In the genomic region with DNA sequence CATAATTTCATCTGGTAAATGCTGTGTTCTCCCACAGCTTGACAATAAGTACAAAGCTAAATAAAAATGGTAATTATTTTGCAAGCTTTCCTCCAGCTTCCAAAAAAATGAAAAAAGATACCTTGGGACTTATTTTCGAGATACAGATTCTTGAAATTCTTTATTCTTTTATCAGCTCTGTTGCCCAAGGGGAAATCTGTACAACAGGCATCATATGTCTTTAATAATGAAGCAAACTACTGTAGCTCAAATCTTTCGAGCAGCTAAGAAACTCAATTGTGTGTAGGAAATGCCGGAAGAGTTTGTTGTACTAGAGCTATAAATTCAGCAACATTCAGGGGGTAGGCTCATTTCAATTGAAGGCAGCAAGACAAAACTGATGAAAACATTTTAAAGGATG, we compare ENCODE assay signal across 12 cellular contexts.
DNase-seq lines count a peak whose midpoint lies in the region; ATAC-seq and TF ChIP-seq lines count a peak whose summit lies in the region.
"Had no signal": no experiment of that assay in that cellular context is flagged by ENCODE, and none has a peak within 500 bp of the region (broad histone marks: within the 10 kb centered on the region; RNA-seq: fewer than 3 reads in every experiment).

No MANE protein-coding gene starts in this region.

- CTCF ChIA-PET in SK-N-SH (lab: Yijun Ruan, JAX) = interaction anchor here (1.4 kb wide), 1 partner anchor 27 kb away, joined by 5 read pairs; no protein-coding TSS in a partner anchor

- WGBS in SK-N-SH (ENCODE audit: low lambda C conversion rate) = 40% methylated on average over 3 of the region's 3 CpGs

- H4K20me1 ChIP-seq in SK-N-SH (ENCODE audit: insufficient read depth) = no peaks in the 10 kb centered on the region

- H3K36me3 ChIP-seq in SK-N-SH (replicated peaks in 1 of 2; ENCODE audit: control insufficient read depth in 1 of 2, insufficient read depth in 2 of 2, low read length in 1 of 2) = no peaks in the 10 kb centered on the region
- H3K36me3 ChIP-seq: HAP-1 had no signal

- TF ChIP-seq EP300 in SK-N-SH (IDR thresholded peaks at IDR 0.05; ENCODE audit: borderline replicate concordance in 1 of 2, low read depth in 1 of 2, low read length in 1 of 2) = no peak

- H3K36me3 Mint-ChIP-seq in T-helper 2 cell treated with Interferon-gamma antibody and Interleukin-4, amounts not matched to agents 5 μg/mL and 100 μg/mL, for 36 hours (ENCODE audit: low read depth) = no peaks in the 10 kb centered on the region
- H3K36me3 Mint-ChIP-seq: CD14-positive monocyte; CD8-positive, alpha-beta memory T cell had no signal

- POLR2A ChIA-PET in SK-N-SH (lab: Yijun Ruan, JAX) = interaction anchor here (1.2 kb wide), 1 partner anchor 12 kb away, joined by 6 read pairs; no protein-coding TSS in a partner anchor

- no peak overlapping the region for H3K27ac Mint-ChIP-seq in T-helper 2 cell treated with Interferon-gamma antibody and Interleukin-4, amounts not matched to agents 5 μg/mL and 100 μg/mL, for 36 hours
- H3K27ac Mint-ChIP-seq: CD14-positive monocyte; CD8-positive, alpha-beta memory T cell had no signal

- no peak overlapping the region for H3K4me3 ChIP-seq in SK-N-SH (ENCODE audit: low read depth in 2 of 2, low read length in 1 of 2)
- H3K4me3 ChIP-seq in fibroblast of the aortic adventitia (ENCODE audit: low read depth, low read length) = no peak overlapping the region
- H3K4me3 ChIP-seq: A549, HAP-1, K562 had no signal

- no peak overlapping the region for H2AFZ ChIP-seq in SK-N-SH (ENCODE audit: low read depth)

- no peaks in the 10 kb centered on the region for H3K9me3 Mint-ChIP-seq in T-helper 2 cell treated with Interferon-gamma antibody and Interleukin-4, amounts not matched to agents 5 μg/mL and 100 μg/mL, for 36 hours
- H3K9me3 Mint-ChIP-seq: CD14-positive monocyte had no signal

- TF ChIP-seq CTCF in SK-N-SH (IDR thresholded peaks at IDR 0.05) = no peak
- TF ChIP-seq CTCF in fibroblast of the aortic adventitia (IDR thresholded peaks at IDR 0.05; ENCODE audit: insufficient read depth, low read length) = no peak

- no peaks in the 10 kb centered on the region for H3K9me2 ChIP-seq in SK-N-SH

- H3K9me3 ChIP-seq in SK-N-SH = no peaks in the 10 kb centered on the region
- H3K9me3 ChIP-seq: A549, Caco-2, HAP-1 had no signal

- no peaks in the 10 kb centered on the region for H3K4me1 Mint-ChIP-seq in T-helper 2 cell treated with Interferon-gamma antibody and Interleukin-4, amounts not matched to agents 5 μg/mL and 100 μg/mL, for 36 hours (ENCODE audit: low read depth)
- H3K4me1 Mint-ChIP-seq: CD14-positive monocyte; CD8-positive, alpha-beta memory T cell had no signal

- H3K4me3 Mint-ChIP-seq in T-helper 2 cell treated with Interferon-gamma antibody and Interleukin-4, amounts not matched to agents 5 μg/mL and 100 μg/mL, for 36 hours = no peak overlapping the region
- H3K4me3 Mint-ChIP-seq: CD14-positive monocyte; CD8-positive, alpha-beta memory T cell had no signal

- no peak for ATAC-seq in HG03457 (IDR thresholded peaks at IDR 0.05; ENCODE audit: unreplicated experiment)
- ATAC-seq: A549, K562 had no signal

- no peak overlapping the region for H3K9ac ChIP-seq in SK-N-SH

- H3K27me3 ChIP-seq in SK-N-SH (ENCODE audit: insufficient read depth) = no peaks in the 10 kb centered on the region

- H3F3A ChIP-seq in SK-N-SH (replicated peaks; ENCODE audit: insufficient read depth) = no peaks in the 10 kb centered on the region

- H3K4me1 ChIP-seq in SK-N-SH (ENCODE audit: control insufficient read depth in 1 of 2, insufficient read depth in 2 of 2, low read depth in 1 of 2, low read length in 1 of 2) = peaks cover 0 to 11% of the 10 kb centered on the region in 2 experiments; a peak in 2 of 4 replicates
- H3K4me1 ChIP-seq: Caco-2, HAP-1 had no signal

- no peaks in the 10 kb centered on the region for H3K27me3 Mint-ChIP-seq in T-helper 2 cell treated with Interferon-gamma antibody and Interleukin-4, amounts not matched to agents 5 μg/mL and 100 μg/mL, for 36 hours (ENCODE audit: low read depth)
- H3K27me3 Mint-ChIP-seq: CD8-positive, alpha-beta memory T cell had no signal

- H3K27ac ChIP-seq in SK-N-SH (ENCODE audit: low read depth in 2 of 2, low read length in 1 of 2) = no peak overlapping the region
- H3K27ac ChIP-seq: A549 had no signal

- no peak overlapping the region for H3K4me2 ChIP-seq in SK-N-SH
- H3K4me2 ChIP-seq: A549 had no signal

- no peak for TF ChIP-seq RAD21 in SK-N-SH (IDR thresholded peaks at IDR 0.05; ENCODE audit: low read length)

- no peaks in the 10 kb centered on the region for H3K79me2 ChIP-seq in SK-N-SH (ENCODE audit: insufficient read depth)

- DNase-seq in GM04503 (ENCODE audit: low read depth) (peak; percentile 16), SK-N-SH (no peak), fibroblast of the aortic adventitia (ENCODE audit: low read depth) (peak; percentile 44), NCI-H526 treated with DMSO at 0.1 percent for 48 hours (lab: John Stamatoyannopoulos, UW) (no peak)
- no peak for DNase-seq in T-helper 2 cell treated with Interferon-gamma antibody and Interleukin-4, amounts not matched to agents 5 μg/mL and 100 μg/mL, for 36 hours (ENCODE audit: low spot score)
- DNase-seq: Caco-2; CD8-positive, alpha-beta memory T cell had no signal

TF ChIP-seq in SK-N-SH, 30 proteins besides CTCF, POLR2A, EP300 and RAD21:
- peak; percentile 31; the same call in 1 of the 2 replicates for TF ChIP-seq TCF12 (IDR thresholded peaks at IDR 0.05)
- TF ChIP-seq, protein P1, sequence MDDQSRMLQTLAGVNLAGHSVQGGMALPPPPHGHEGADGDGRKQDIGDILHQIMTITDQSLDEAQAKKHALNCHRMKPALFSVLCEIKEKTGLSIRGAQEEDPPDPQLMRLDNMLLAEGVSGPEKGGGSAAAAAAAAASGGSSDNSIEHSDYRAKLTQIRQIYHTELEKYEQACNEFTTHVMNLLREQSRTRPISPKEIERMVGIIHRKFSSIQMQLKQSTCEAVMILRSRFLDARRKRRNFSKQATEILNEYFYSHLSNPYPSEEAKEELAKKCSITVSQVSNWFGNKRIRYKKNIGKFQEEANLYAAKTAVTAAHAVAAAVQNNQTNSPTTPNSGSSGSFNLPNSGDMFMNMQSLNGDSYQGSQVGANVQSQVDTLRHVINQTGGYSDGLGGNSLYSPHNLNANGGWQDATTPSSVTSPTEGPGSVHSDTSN (IDR thresholded peaks at IDR 0.05) = no peak

Comparison
In these comparisons a context has a peak if more than half of its experiments do, and no peak if none do; other contexts are left out.
1. DNase-seq: peak in GM04503 (single experiment) and fibroblast of the aortic adventitia (single experiment); none in SK-N-SH (single experiment), T-helper 2 cell treated with Interferon-gamma antibody and Interleukin-4, amounts not matched to agents 5 μg/mL and 100 μg/mL, for 36 hours (single experiment) and NCI-H526 treated with DMSO at 0.1 percent for 48 hours (single experiment).